Comparison of ENCODE assay signal across 10 cellular contexts in the genomic region with DNA sequence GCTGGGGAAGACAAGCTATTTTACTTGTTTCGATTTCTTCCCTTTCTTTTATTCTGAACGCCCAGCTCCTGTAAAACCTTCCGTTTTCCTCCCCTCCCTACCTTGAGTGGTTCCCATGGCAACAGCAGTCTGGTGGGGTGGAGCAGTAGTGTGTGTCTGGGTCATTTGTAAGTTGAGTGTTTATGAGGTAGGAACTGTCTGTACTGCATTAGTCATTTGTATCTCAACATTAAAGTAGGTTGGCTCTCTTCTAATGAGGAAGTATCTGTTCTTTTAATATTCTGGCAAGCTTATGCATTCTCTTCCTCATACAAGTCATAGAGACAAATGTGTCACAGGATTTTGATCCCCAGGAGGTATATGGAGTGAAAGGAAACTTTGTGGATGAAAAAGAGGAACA.
DNase-seq lines count a peak whose midpoint lies in the region; ATAC-seq, FAIRE-seq and TF ChIP-seq lines count a peak whose summit lies in the region.
"Had no signal": no experiment of that assay in that cellular context is flagged by ENCODE, and none has a peak within 500 bp of the region (broad histone marks: within the 10 kb centered on the region; RNA-seq: fewer than 3 reads in every experiment).

No MANE protein-coding gene starts in this region.

- no peaks in the 10 kb centered on the region for H3K36me3 Mint-ChIP-seq in T-helper 2 cell treated with Interferon-gamma antibody and Interleukin-4, amounts not matched to agents 5 μg/mL and 100 μg/mL, for 36 hours (ENCODE audit: low read depth)

- H3K27ac Mint-ChIP-seq in T-helper 2 cell treated with Interferon-gamma antibody and Interleukin-4, amounts not matched to agents 5 μg/mL and 100 μg/mL, for 36 hours = peak overlapping the region; percentile 38
- H3K27ac Mint-ChIP-seq: nephron had no signal

- FAIRE-seq in small intestine (lab: Jason Lieb, UNC) = no peak

- H3K4me3 Mint-ChIP-seq in T-helper 2 cell treated with Interferon-gamma antibody and Interleukin-4, amounts not matched to agents 5 μg/mL and 100 μg/mL, for 36 hours = peak overlapping the region; percentile 58
- H3K4me3 Mint-ChIP-seq: nephron had no signal

- no peak for ATAC-seq in HG02970 (IDR thresholded peaks at IDR 0.05; ENCODE audit: low FRiP score, unreplicated experiment)

- WGBS in small intestine, 3 donors = 3 to 15% (median 8%) methylated on average over 3 of the region's 3 CpGs

- H3K27me3 Mint-ChIP-seq in T-helper 2 cell treated with Interferon-gamma antibody and Interleukin-4, amounts not matched to agents 5 μg/mL and 100 μg/mL, for 36 hours (ENCODE audit: low read depth) = peaks cover 20% of the 10 kb centered on the region

- H3K4me1 ChIP-seq in small intestine (ENCODE audit: control insufficient read depth in 2 of 2, insufficient read depth in 1 of 2, low read depth in 1 of 2, low read length in 1 of 2) = no peaks in the 10 kb centered on the region

- DNase-seq in T-helper 2 cell treated with Interferon-gamma antibody and Interleukin-4, amounts not matched to agents 5 μg/mL and 100 μg/mL, for 36 hours (ENCODE audit: low spot score) = no peak
- no peak for DNase-seq in T-helper 2 cell
- DNase-seq in KG1 (lab: John Stamatoyannopoulos, UW) = peak; percentile 32
- peak; percentile 13 for DNase-seq in RPMI8226
- peak; percentile 23 for DNase-seq in fibroblast of the aortic adventitia (ENCODE audit: low read depth)
- DNase-seq in small intestine = peak; percentile 87
- DNase-seq in MG63 = no peak

- H3K9me3 Mint-ChIP-seq in T-helper 2 cell treated with Interferon-gamma antibody and Interleukin-4, amounts not matched to agents 5 μg/mL and 100 μg/mL, for 36 hours = no peaks in the 10 kb centered on the region

- H3K9me3 ChIP-seq in small intestine (ENCODE audit: control insufficient read depth, low read depth) (no peaks in the 10 kb centered on the region), MG63 (peaks cover 3% of the 10 kb centered on the region; the same call in 1 of the 2 replicates)

- H3K27ac ChIP-seq in small intestine (ENCODE audit: low read depth in 1 of 2, low read length in 1 of 2) = peak overlapping the region; percentile 48 to 81

- H3K27me3 ChIP-seq in small intestine (ENCODE audit: control insufficient read depth in 2 of 2, insufficient read depth in 2 of 2, low read length in 2 of 2) (no peaks in the 10 kb centered on the region), MG63 (no peaks in the 10 kb centered on the region)
- H3K27me3 ChIP-seq: BLaER1 treated with 17β-estradiol and CSF1 and Interleukin-3, amounts not matched to agents 10 nM and 100 nM had no signal

- no peak for TF ChIP-seq CTCF in fibroblast of the aortic adventitia (IDR thresholded peaks at IDR 0.05; ENCODE audit: insufficient read depth, low read length)

- no peaks in the 10 kb centered on the region for H3K36me3 ChIP-seq in small intestine (ENCODE audit: control insufficient read depth in 2 of 2, insufficient read depth in 2 of 2, low read length in 2 of 2)
- H3K36me3 ChIP-seq in MG63 = no peaks in the 10 kb centered on the region
- H3K36me3 ChIP-seq: BLaER1 treated with 17β-estradiol and CSF1 and Interleukin-3, amounts not matched to agents 10 nM and 100 nM had no signal

- peaks cover 6% of the 10 kb centered on the region for H3K4me1 Mint-ChIP-seq in T-helper 2 cell treated with Interferon-gamma antibody and Interleukin-4, amounts not matched to agents 5 μg/mL and 100 μg/mL, for 36 hours (ENCODE audit: low read depth)

- no peak overlapping the region for H3K4me3 ChIP-seq in fibroblast of the aortic adventitia (ENCODE audit: low read depth, low read length)
- H3K4me3 ChIP-seq in small intestine (ENCODE audit: low read depth in 1 of 2, low read length in 2 of 2) = no peak overlapping the region
- no peak overlapping the region for H3K4me3 ChIP-seq in MG63
- H3K4me3 ChIP-seq: BLaER1 treated with 17β-estradiol and CSF1 and Interleukin-3, amounts not matched to agents 10 nM and 100 nM had no signal

Comparison
In these comparisons a context has a peak if more than half of its experiments do, and no peak if none do; other contexts are left out.
1. DNase-seq: peak in KG1 (single experiment), RPMI8226 (single experiment), fibroblast of the aortic adventitia (single experiment) and small intestine (single experiment); none in T-helper 2 cell treated with Interferon-gamma antibody and Interleukin-4, amounts not matched to agents 5 μg/mL and 100 μg/mL, for 36 hours (single experiment), T-helper 2 cell (0 of 5) and MG63 (single experiment).